ENCODE assay signal across 8 cellular contexts in genomic region chr1:176206006-176206960, GRCh38. TPM values are rescaled to one million over a fixed set of nuclear protein-coding genes. Genes with fewer than 3 reads are reported as not detected.
DNase-seq lines count a peak whose midpoint lies in the region; ATAC-seq and TF ChIP-seq lines count a peak whose summit lies in the region.

No MANE protein-coding gene starts in this region.

- peak; percentile 25 for ATAC-seq in GM21825 (IDR thresholded peaks at IDR 0.05; ENCODE audit: unreplicated experiment)

- DNase-seq in NCI-H748 (lab: John Stamatoyannopoulos, UW; ENCODE audit: unreplicated experiment) = peak; percentile 45
- no peak for DNase-seq in NCI-H748 treated with DMSO at 0.1 percent for 48 hours (lab: John Stamatoyannopoulos, UW)
- peak; percentile 67 for DNase-seq in KBM-7
- peak; percentile 53 for DNase-seq in WERI-Rb-1
- DNase-seq in effector CD8-positive, alpha-beta T cell (lab: John Stamatoyannopoulos, UW) = peak; percentile 11
- peak; percentile 54 to 61 for DNase-seq in lung microvascular endothelial cell (ENCODE audit: low read depth in 2 of 2)
- DNase-seq in stimulated activated CD8-positive, alpha-beta memory T cell treated with anti-CD3 and anti-CD28 coated beads, Interleukin-7, amount 100 ng/mL, for 48 hours (ENCODE audit: extremely low read depth in 1 of 2, low read depth in 1 of 2) = peak; percentile 15 to 23

- H3K27ac ChIP-seq in WERI-Rb-1 = peak overlapping the region; percentile 94

- no peak for TF ChIP-seq CTCF in WERI-Rb-1 (IDR thresholded peaks at IDR 0.05; ENCODE audit: low read depth, low read length)

- no peaks in the 10 kb centered on the region for H3K27me3 ChIP-seq in WERI-Rb-1 (ENCODE audit: insufficient read depth, low read depth, severe bottlenecking)

- H3K36me3 ChIP-seq in WERI-Rb-1 = peaks cover 5% of the 10 kb centered on the region

- in situ Hi-C loops in KBM-7 (cut with MboI; ENCODE audit: low pct_unique_long_range_greater_than_20kb, low sequenced_read_pairs) = no loop called here

- H3K4me3 ChIP-seq in WERI-Rb-1 (ENCODE audit: low read depth, low read length) = peak overlapping the region; percentile 71

- H3K9me3 ChIP-seq in WERI-Rb-1 (ENCODE audit: severe bottlenecking) = no peaks in the 10 kb centered on the region

RNA-seq across cellular contexts. Expression of gene COP1, which starts 0.8 kb away (rescaled TPM):
- 41.2 and 47.2 TPM in 2 replicates for total RNA-seq in lung microvascular endothelial cell
